ENCODE assay signal across 14 cellular contexts in the genomic region with DNA sequence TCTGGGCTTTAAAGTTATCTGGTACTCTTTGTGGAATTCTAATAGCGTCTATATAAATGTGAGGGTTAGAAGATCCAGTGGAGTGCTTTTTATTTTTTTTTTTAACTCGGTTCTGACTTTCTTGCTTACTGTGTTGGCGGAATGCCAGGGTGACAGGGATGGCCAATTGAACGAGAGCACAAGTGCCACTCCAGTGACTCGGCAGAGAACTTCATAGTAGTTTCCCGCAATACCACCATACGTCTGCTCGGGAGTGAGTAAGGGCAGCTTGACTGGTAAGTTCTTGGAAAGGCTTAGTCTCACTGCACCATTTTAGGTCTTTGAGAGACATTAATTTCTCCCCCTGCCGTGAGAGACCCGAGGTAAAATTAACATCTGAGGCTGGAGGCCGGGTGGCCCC. TPM values are rescaled to one million over a fixed set of nuclear protein-coding genes. Genes with fewer than 3 reads are reported as not detected.
DNase-seq lines count a peak whose midpoint lies in the region; ATAC-seq and TF ChIP-seq lines count a peak whose summit lies in the region.
"Had no signal": no experiment of that assay in that cellular context is flagged by ENCODE, and none has a peak within 500 bp of the region (broad histone marks: within the 10 kb centered on the region; RNA-seq: fewer than 3 reads in every experiment).

No MANE protein-coding gene starts in this region.

- H3K4me2 ChIP-seq in BLaER1 = peak overlapping the region; percentile 61

- H3K27ac Mint-ChIP-seq in WTC11 = no peak overlapping the region
- H3K27ac Mint-ChIP-seq: activated CD8-positive, alpha-beta T cell treated with anti-CD3 and anti-CD28 coated beads for 36 hours; memory B cell had no signal

- CTCF ChIA-PET in WTC11 (lab: Charles Lee) = interaction anchor here (0.7 to 5.7 kb wide), 4 partner anchors 10 to 784 kb away, joined by 3 to 31 read pairs (median 16); no protein-coding TSS in a partner anchor

- H3K9me3 Mint-ChIP-seq in WTC11 = peaks cover 9% of the 10 kb centered on the region
- H3K9me3 Mint-ChIP-seq: memory B cell; natural killer cell treated with Interleukin-12 subunit alpha and Interleukin-12 subunit beta and Interleukin-15 and Interleukin-18, amount 100 ng/mL, for 72 hours had no signal

- peaks cover 34% of the 10 kb centered on the region for H3K4me1 Mint-ChIP-seq in WTC11

- ATAC-seq in lower lobe of right lung (peak; percentile 83 to 93), gastroesophageal sphincter (no peak), WTC11 (no peak)
- ATAC-seq: activated CD8-positive, alpha-beta T cell treated with anti-CD3 and anti-CD28 coated beads for 36 hours had no signal

- peaks cover 11% of the 10 kb centered on the region for H3K9me3 ChIP-seq in BLaER1
- H3K9me3 ChIP-seq in lower lobe of right lung = no peaks in the 10 kb centered on the region
- no peaks in the 10 kb centered on the region for H3K9me3 ChIP-seq in gastroesophageal sphincter

- H3K27ac ChIP-seq in BLaER1 = no peak overlapping the region
- no peak overlapping the region for H3K27ac ChIP-seq in lower lobe of right lung
- H3K27ac ChIP-seq in gastroesophageal sphincter = no peak overlapping the region

- TF ChIP-seq EP300 in gastroesophageal sphincter (IDR thresholded peaks at IDR 0.05) = no peak

- H3K4me3 ChIP-seq in BLaER1 (no peak overlapping the region), lower lobe of right lung (no peak overlapping the region), gastroesophageal sphincter (no peak overlapping the region)

- H3K27me3 Mint-ChIP-seq in WTC11 (ENCODE audit: low read depth) = no peaks in the 10 kb centered on the region
- H3K27me3 Mint-ChIP-seq: activated CD8-positive, alpha-beta T cell treated with anti-CD3 and anti-CD28 coated beads for 36 hours had no signal

- POLR2A ChIA-PET in WTC11 (lab: Charles Lee) = no interaction called here

- 51 to 60% methylated on average over 4 to 6 of the region's 11 CpGs for whole genome bisulfite sequencing in gastroesophageal sphincter (ENCODE audit: low coverage in 1 of 2), 2 donors

- intact Hi-C loops in lower lobe of right lung (cut with DNase I) = no loop called here

- no peaks in the 10 kb centered on the region for H4K20me1 ChIP-seq in BLaER1

- TF ChIP-seq POLR2A in gastroesophageal sphincter (IDR thresholded peaks at IDR 0.05) = no peak

- H3K36me3 ChIP-seq in BLaER1 (no peaks in the 10 kb centered on the region), lower lobe of right lung (no peaks in the 10 kb centered on the region), gastroesophageal sphincter (no peaks in the 10 kb centered on the region)

- no peak overlapping the region for H3K4me3 Mint-ChIP-seq in WTC11
- H3K4me3 Mint-ChIP-seq: activated CD8-positive, alpha-beta T cell treated with anti-CD3 and anti-CD28 coated beads for 36 hours; memory B cell; natural killer cell treated with Interleukin-12 subunit alpha and Interleukin-12 subunit beta and Interleukin-15 and Interleukin-18, amount 100 ng/mL, for 72 hours had no signal

- H3K27me3 ChIP-seq in BLaER1 (no peaks in the 10 kb centered on the region), lower lobe of right lung (ENCODE audit: low read depth) (peaks cover 8% of the 10 kb centered on the region), gastroesophageal sphincter (peaks cover 8% of the 10 kb centered on the region)

- TF ChIP-seq CTCF in lower lobe of right lung (IDR thresholded peaks at IDR 0.05) (no peak), gastroesophageal sphincter (IDR thresholded peaks at IDR 0.05) (no peak), WTC11 (IDR thresholded peaks at IDR 0.05) (no peak)

- peaks cover 8% of the 10 kb centered on the region for H3K36me3 Mint-ChIP-seq in WTC11
- H3K36me3 Mint-ChIP-seq: memory B cell; natural killer cell treated with Interleukin-12 subunit alpha and Interleukin-12 subunit beta and Interleukin-15 and Interleukin-18, amount 100 ng/mL, for 72 hours had no signal

- peak; percentile 31 for DNase-seq in EH (ENCODE audit: low read depth)
- peak; percentile 94 for DNase-seq in NCI-H510A treated with DMSO at 0.1 percent for 48 hours (lab: John Stamatoyannopoulos, UW)
- DNase-seq in lower lobe of right lung = peak; percentile 78
- DNase-seq in cerebellar nuclear complex (lab: John Stamatoyannopoulos, UW) = no peak
- no peak for DNase-seq in WTC11 (ENCODE audit: low spot score)
- DNase-seq in stimulated activated naive CD4-positive, alpha-beta T cell (lab: John Stamatoyannopoulos, UW) = no peak
- DNase-seq: activated CD8-positive, alpha-beta T cell treated with anti-CD3 and anti-CD28 coated beads for 36 hours; foreskin melanocyte; NCI-H526 had no signal

- no peak overlapping the region for H3K9ac ChIP-seq in BLaER1

- peaks cover 52% of the 10 kb centered on the region for H3K4me1 ChIP-seq in BLaER1
- peaks cover 6% of the 10 kb centered on the region for H3K4me1 ChIP-seq in lower lobe of right lung
- no peaks in the 10 kb centered on the region for H3K4me1 ChIP-seq in gastroesophageal sphincter

TF ChIP-seq in WTC11, 78 proteins besides CTCF, POLR2A, EP300 and RAD21 (continues in another document):
- TF ChIP-seq, protein P1, sequence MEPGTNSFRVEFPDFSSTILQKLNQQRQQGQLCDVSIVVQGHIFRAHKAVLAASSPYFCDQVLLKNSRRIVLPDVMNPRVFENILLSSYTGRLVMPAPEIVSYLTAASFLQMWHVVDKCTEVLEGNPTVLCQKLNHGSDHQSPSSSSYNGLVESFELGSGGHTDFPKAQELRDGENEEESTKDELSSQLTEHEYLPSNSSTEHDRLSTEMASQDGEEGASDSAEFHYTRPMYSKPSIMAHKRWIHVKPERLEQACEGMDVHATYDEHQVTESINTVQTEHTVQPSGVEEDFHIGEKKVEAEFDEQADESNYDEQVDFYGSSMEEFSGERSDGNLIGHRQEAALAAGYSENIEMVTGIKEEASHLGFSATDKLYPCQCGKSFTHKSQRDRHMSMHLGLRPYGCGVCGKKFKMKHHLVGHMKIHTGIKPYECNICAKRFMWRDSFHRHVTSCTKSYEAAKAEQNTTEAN (CRISPR knock-in tag; IDR thresholded peaks at IDR 0.05) = no peak
- TF ChIP-seq IRF2 (CRISPR knock-in tag; IDR thresholded peaks at IDR 0.05; ENCODE audit: borderline replicate concordance, low read depth) (no peak), RORB (CRISPR knock-in tag; IDR thresholded peaks at IDR 0.05) (no peak), ZBTB21 (CRISPR knock-in tag; IDR thresholded peaks at IDR 0.05; ENCODE audit: borderline replicate concordance) (no peak), GTF2I (CRISPR knock-in tag; conservative IDR thresholded peaks at IDR 0.05) (no peak), MXD4 (CRISPR knock-in tag; IDR thresholded peaks at IDR 0.05; ENCODE audit: borderline replicate concordance) (no peak), PRRX2 (CRISPR knock-in tag; IDR thresholded peaks at IDR 0.05) (no peak)
- TF ChIP-seq, protein P2, sequence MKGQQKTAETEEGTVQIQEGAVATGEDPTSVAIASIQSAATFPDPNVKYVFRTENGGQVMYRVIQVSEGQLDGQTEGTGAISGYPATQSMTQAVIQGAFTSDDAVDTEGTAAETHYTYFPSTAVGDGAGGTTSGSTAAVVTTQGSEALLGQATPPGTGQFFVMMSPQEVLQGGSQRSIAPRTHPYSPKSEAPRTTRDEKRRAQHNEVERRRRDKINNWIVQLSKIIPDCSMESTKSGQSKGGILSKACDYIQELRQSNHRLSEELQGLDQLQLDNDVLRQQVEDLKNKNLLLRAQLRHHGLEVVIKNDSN (CRISPR knock-in tag; IDR thresholded peaks at IDR 0.05) = no peak
- TF ChIP-seq, protein P3, sequence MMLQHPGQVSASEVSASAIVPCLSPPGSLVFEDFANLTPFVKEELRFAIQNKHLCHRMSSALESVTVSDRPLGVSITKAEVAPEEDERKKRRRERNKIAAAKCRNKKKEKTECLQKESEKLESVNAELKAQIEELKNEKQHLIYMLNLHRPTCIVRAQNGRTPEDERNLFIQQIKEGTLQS (CRISPR knock-in tag; conservative IDR thresholded peaks at IDR 0.05) = no peak
- TF ChIP-seq, protein P4, sequence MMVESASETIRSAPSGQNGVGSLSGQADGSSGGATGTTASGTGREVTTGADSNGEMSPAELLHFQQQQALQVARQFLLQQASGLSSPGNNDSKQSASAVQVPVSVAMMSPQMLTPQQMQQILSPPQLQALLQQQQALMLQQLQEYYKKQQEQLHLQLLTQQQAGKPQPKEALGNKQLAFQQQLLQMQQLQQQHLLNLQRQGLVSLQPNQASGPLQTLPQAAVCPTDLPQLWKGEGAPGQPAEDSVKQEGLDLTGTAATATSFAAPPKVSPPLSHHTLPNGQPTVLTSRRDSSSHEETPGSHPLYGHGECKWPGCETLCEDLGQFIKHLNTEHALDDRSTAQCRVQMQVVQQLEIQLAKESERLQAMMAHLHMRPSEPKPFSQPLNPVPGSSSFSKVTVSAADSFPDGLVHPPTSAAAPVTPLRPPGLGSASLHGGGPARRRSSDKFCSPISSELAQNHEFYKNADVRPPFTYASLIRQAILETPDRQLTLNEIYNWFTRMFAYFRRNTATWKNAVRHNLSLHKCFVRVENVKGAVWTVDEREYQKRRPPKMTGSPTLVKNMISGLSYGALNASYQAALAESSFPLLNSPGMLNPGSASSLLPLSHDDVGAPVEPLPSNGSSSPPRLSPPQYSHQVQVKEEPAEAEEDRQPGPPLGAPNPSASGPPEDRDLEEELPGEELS (CRISPR knock-in tag; IDR thresholded peaks at IDR 0.05) = no peak
- TF ChIP-seq, protein P5, sequence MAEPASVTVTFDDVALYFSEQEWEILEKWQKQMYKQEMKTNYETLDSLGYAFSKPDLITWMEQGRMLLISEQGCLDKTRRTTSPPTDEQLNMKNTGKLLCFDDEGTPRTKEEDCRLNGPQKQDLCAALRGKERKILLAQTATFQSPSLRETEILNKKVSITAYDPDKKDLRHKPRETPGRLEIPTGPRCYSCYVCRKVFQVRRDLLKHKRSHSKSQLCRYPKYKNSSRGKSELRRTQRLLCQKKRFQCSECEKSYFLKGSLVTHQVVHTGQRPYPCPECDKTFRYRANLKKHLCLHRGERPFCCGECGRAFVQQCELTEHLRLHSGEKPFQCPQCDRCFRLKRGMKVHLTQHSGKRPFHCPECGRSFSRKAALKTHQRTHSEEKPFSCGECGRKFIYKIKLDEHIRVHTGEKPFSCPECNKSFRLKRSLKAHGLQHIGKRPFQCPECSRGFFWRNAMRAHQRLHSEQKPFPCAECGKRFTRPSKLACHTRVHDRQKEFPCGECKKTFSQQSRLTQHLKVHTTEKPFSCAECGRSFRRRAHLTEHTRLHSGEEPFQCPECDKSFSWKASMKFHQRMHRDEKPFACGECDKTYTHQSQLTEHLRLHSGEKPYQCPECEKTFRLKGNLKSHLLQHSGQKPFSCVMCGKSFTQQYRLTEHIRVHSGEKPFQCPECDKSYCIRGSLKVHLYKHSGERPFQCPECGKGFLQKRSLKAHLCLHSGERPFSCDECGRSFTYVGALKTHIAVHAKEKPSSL (CRISPR knock-in tag; conservative IDR thresholded peaks at IDR 0.05) = no peak

RNA-seq across cellular contexts. Expression of a gene that starts 49.4 kb away (rescaled TPM):
- total RNA-seq in lower lobe of right lung (not detected), gastroesophageal sphincter (under 1 TPM in 1 of 4 donors, not detected in 3; 0.89 TPM), WTC11 (2021) (2.9 to 4.3 TPM (median 3.4 TPM) in 3 replicates)
- total RNA-seq: activated CD8-positive, alpha-beta T cell treated with anti-CD3 and anti-CD28 coated beads for 36 hours; natural killer cell treated with Interleukin-12 subunit alpha and Interleukin-12 subunit beta and Interleukin-15 and Interleukin-18, amount 100 ng/mL, for 72 hours; pulmonary artery endothelial cell had no signal

Comparison
In these comparisons a context has a peak if more than half of its experiments do, and no peak if none do; other contexts are left out.
1. DNase-seq: peak in EH (single experiment), NCI-H510A treated with DMSO at 0.1 percent for 48 hours (single experiment) and lower lobe of right lung (single experiment); none in cerebellar nuclear complex (0 of 2), WTC11 (single experiment) and stimulated activated naive CD4-positive, alpha-beta T cell (0 of 6).
2. ATAC-seq: peak in lower lobe of right lung (2 of 2); none in gastroesophageal sphincter (single experiment) and WTC11 (single experiment).